Comparison of ENCODE assay signal across 28 cellular contexts in genomic region chr5:1685076-1685475, GRCh38.
A peak's percentile ranks its signal among the peaks of the same experiment; 100 is the strongest.
DNase-seq lines count a peak whose midpoint lies in the region; ATAC-seq, FAIRE-seq and TF ChIP-seq lines count a peak whose summit lies in the region.
"Had no signal": no experiment of that assay in that cellular context is flagged by ENCODE, and none has a peak within 500 bp of the region (broad histone marks: within the 10 kb centered on the region; RNA-seq: fewer than 3 reads in every experiment).

No MANE protein-coding gene starts in this region.

- ATAC-seq in K562 (peak; percentile 42; the same call in 2 of the 3 replicates), GM23338 (no peak)
- ATAC-seq in activated CD8-positive, alpha-beta T cell treated with anti-CD3 and anti-CD28 coated beads, Interleukin-2, amount 10 ng/mL, durations not matched to agents 7 days and 5 days: no peak
- ATAC-seq: gastrocnemius medialis, left colon had no signal

- CTCF ChIA-PET in K562 (lab: Yijun Ruan, JAX; ENCODE audit: low intra/inter-chr PET ratio): no interaction called here
- CTCF ChIA-PET in activated CD8-positive, alpha-beta T cell treated with anti-CD3 and anti-CD28 coated beads, Interleukin-2, amount 10 ng/mL, durations not matched to agents 7 days and 5 days (lab: Charles Lee): no interaction called here

- TF ChIP-seq POLR2A in K562 (conservative IDR thresholded peaks at IDR 0.05): no peak

- H3K9me3 ChIP-seq in K562 (replicated peaks; ENCODE audit: control insufficient read depth, insufficient read depth, low read depth, low read length): no peaks in the 10 kb centered on the region
- H3K9me3 ChIP-seq: esophagus squamous epithelium, gastrocnemius medialis, suprapubic skin had no signal

- H3K9me3 Mint-ChIP-seq in GM23338: peaks cover 1% of the 10 kb centered on the region; the same call in 2 of the 3 replicates
- peaks cover 1% of the 10 kb centered on the region for H3K9me3 Mint-ChIP-seq in activated CD8-positive, alpha-beta T cell treated with anti-CD3 and anti-CD28 coated beads, Interleukin-2, amount 10 ng/mL, durations not matched to agents 7 days and 5 days (ENCODE audit: insufficient read depth)
- H3K9me3 Mint-ChIP-seq: dendritic cell treated with granulocyte-macrophage colony-stimulating factor and Interleukin-4, amounts not matched to agents 40 ng/mL and 50 ng/mL, for 4 days had no signal

- H3K36me3 ChIP-seq in ACC112 (ENCODE audit: insufficient read depth, low read length): no peaks in the 10 kb centered on the region
- no peaks in the 10 kb centered on the region for H3K36me3 ChIP-seq in K562 (ENCODE audit: control insufficient read depth, insufficient read depth, low read length)
- no peaks in the 10 kb centered on the region for H3K36me3 ChIP-seq in GM23338 (ENCODE audit: insufficient read depth)
- H3K36me3 ChIP-seq: esophagus squamous epithelium, gastrocnemius medialis, sigmoid colon, suprapubic skin had no signal

- no peak for TF ChIP-seq RAD21 in K562 (CRISPR knock-in tag; conservative IDR thresholded peaks at IDR 0.05 in 1 of 2, IDR thresholded peaks at IDR 0.05 in 1 of 2)

- no peaks in the 10 kb centered on the region for H3K4me1 Mint-ChIP-seq in GM23338
- H3K4me1 Mint-ChIP-seq in activated CD8-positive, alpha-beta T cell treated with anti-CD3 and anti-CD28 coated beads, Interleukin-2, amount 10 ng/mL, durations not matched to agents 7 days and 5 days (ENCODE audit: low read depth): no peaks in the 10 kb centered on the region
- H3K4me1 Mint-ChIP-seq: activated naive CD8-positive, alpha-beta T cell treated with anti-CD3 and anti-CD28 coated beads, Interleukin-2, amount 10 ng/mL, durations not matched to agents 7 days and 5 days; CD14-positive monocyte; endodermal cell; memory B cell had no signal

- TF ChIP-seq EP300 in K562 (IDR thresholded peaks at IDR 0.05; ENCODE audit: low read length): no peak

- in situ Hi-C loops in K562 (cut with MboI): no loop called here

- POLR2A ChIA-PET in K562 (lab: Yijun Ruan, JAX): no interaction called here
- POLR2A ChIA-PET in activated CD8-positive, alpha-beta T cell treated with anti-CD3 and anti-CD28 coated beads, Interleukin-2, amount 10 ng/mL, durations not matched to agents 7 days and 5 days (lab: Charles Lee): no interaction called here

- 0 out of 2 replicates have a peak, but pooled peaks cover 2% of the 10 kb centered on the region for H3K9me2 ChIP-seq in GM23338 (ENCODE audit: insufficient read depth)

- H3K4me1 ChIP-seq in ACC112 (ENCODE audit: control insufficient read depth, insufficient read depth, low read length, unreplicated experiment) (no peaks in the 10 kb centered on the region), K562 (replicated peaks in 1 of 2; ENCODE audit: control insufficient read depth in 2 of 2, insufficient read depth in 2 of 2, low read length in 2 of 2) (no peaks in the 10 kb centered on the region; a peak in 1 of 5 replicates), GM23338 (ENCODE audit: insufficient read depth) (no peaks in the 10 kb centered on the region)
- H3K4me1 ChIP-seq: esophagus squamous epithelium, gastrocnemius medialis, sigmoid colon, suprapubic skin had no signal

- TF ChIP-seq CTCF in K562 (IDR thresholded peaks at IDR 0.05 in 2 of 3, conservative IDR thresholded peaks at IDR 0.05 in 1 of 3; ENCODE audit: insufficient read depth in 2 of 3, low read depth in 1 of 3, low read length in 3 of 3) (no peak), coronary artery (IDR thresholded peaks at IDR 0.05) (no peak), GM23338 (conservative IDR thresholded peaks at IDR 0.05; ENCODE audit: low read depth in 2 of 2) (no peak)

- DNase-seq in COLO668 (lab: John Stamatoyannopoulos, UW; ENCODE audit: unreplicated experiment) (peak; percentile 39), NCI-H2171 (lab: John Stamatoyannopoulos, UW) (peak; percentile 89), K562 (ENCODE audit: extremely low read depth in 1 of 4, low spot score in 3 of 4) (no peak), coronary artery (ENCODE audit: low spot score) (no peak), GM23338 (ENCODE audit: low spot score) (no peak)
- no peak for DNase-seq in activated CD8-positive, alpha-beta T cell treated with anti-CD3 and anti-CD28 coated beads, Interleukin-2, amount 10 ng/mL, durations not matched to agents 7 days and 5 days
- DNase-seq: activated CD4-positive, alpha-beta T cell treated with anti-CD3 and anti-CD28 coated beads for 4 hours; activated effector memory CD4-positive, alpha-beta T cell treated with anti-CD3 and anti-CD28 coated beads, Interleukin-2, amount 50 U/mL, for 16 hours; activated naive CD8-positive, alpha-beta T cell treated with anti-CD3 and anti-CD28 coated beads, Interleukin-2, amount 10 ng/mL, durations not matched to agents 7 days and 5 days; activated T-cell treated with anti-CD3 and anti-CD28 coated beads, Interleukin-2, amount 50 U/mL, for 1 hour; central memory CD4-positive, alpha-beta T cell; endodermal cell; esophagus squamous epithelium; gastrocnemius medialis; left colon; NCI-H1105; NCI-H2081 treated with DMSO at 0.1 percent for 48 hours; NCI-H510A treated with DMSO at 0.1 percent for 48 hours; sigmoid colon; stimulated activated naive CD4-positive, alpha-beta T cell had no signal

- no peak overlapping the region for H2AFZ ChIP-seq in ACC112 (ENCODE audit: low read length, unreplicated experiment)
- no peak overlapping the region for H2AFZ ChIP-seq in K562 (ENCODE audit: low read depth, low read length)
- H2AFZ ChIP-seq in GM23338: no peak overlapping the region
- H2AFZ ChIP-seq: hepatocyte had no signal

- H3K27me3 Mint-ChIP-seq in GM23338 (ENCODE audit: insufficient read depth, low read depth, poor library complexity): no peaks in the 10 kb centered on the region
- H3K27me3 Mint-ChIP-seq in activated CD8-positive, alpha-beta T cell treated with anti-CD3 and anti-CD28 coated beads, Interleukin-2, amount 10 ng/mL, durations not matched to agents 7 days and 5 days (ENCODE audit: low read depth): peaks cover 15% of the 10 kb centered on the region

- H3K27ac ChIP-seq in ACC112 (ENCODE audit: low read depth, low read length) (no peak overlapping the region), K562 (ENCODE audit: extremely low read depth, low read depth, low read length) (no peak overlapping the region), coronary artery (no peak overlapping the region), GM23338 (ENCODE audit: low read depth) (no peak overlapping the region)
- H3K27ac ChIP-seq: esophagus squamous epithelium, gastrocnemius medialis, hepatocyte, sigmoid colon, suprapubic skin had no signal

- H3K79me2 ChIP-seq in ACC112 (ENCODE audit: control insufficient read depth, insufficient read depth, low read length, unreplicated experiment) (no peaks in the 10 kb centered on the region), K562 (ENCODE audit: control insufficient read depth, insufficient read depth, low read length) (no peaks in the 10 kb centered on the region), GM23338 (replicated peaks; ENCODE audit: insufficient read depth) (no peaks in the 10 kb centered on the region)
- H3K79me2 ChIP-seq: hepatocyte had no signal

- intact Hi-C loops in K562 (cut with micrococcal nuclease): no loop called here

- H3K9me1 ChIP-seq in K562 (ENCODE audit: control insufficient read depth, insufficient read depth, low read length): no peaks in the 10 kb centered on the region

- H3F3A ChIP-seq in GM23338 (replicated peaks; ENCODE audit: low read depth): no peaks in the 10 kb centered on the region

- under 1% methylated on average over 10 of the region's 10 CpGs for WGBS in K562 (ENCODE audit: insufficient coverage, low coverage, missing lambda C conversion rate)

- no peak overlapping the region for H3K4me2 ChIP-seq in K562 (ENCODE audit: insufficient read depth, low read length)
- no peak overlapping the region for H3K4me2 ChIP-seq in GM23338
- H3K4me2 ChIP-seq: hepatocyte had no signal

- H3K4me3 ChIP-seq in ACC112 (ENCODE audit: low read depth, low read length): 0 out of 2 replicates have a peak overlapping the region, but pooled peaks have one; percentile 6
- H3K4me3 ChIP-seq in K562: no peak overlapping the region
- H3K4me3 ChIP-seq in coronary artery: no peak overlapping the region
- H3K4me3 ChIP-seq in GM23338: no peak overlapping the region
- H3K4me3 ChIP-seq: esophagus squamous epithelium, gastrocnemius medialis, hepatocyte, sigmoid colon, suprapubic skin had no signal

- no peak overlapping the region for H3K27ac Mint-ChIP-seq in GM23338
- H3K27ac Mint-ChIP-seq in activated CD8-positive, alpha-beta T cell treated with anti-CD3 and anti-CD28 coated beads, Interleukin-2, amount 10 ng/mL, durations not matched to agents 7 days and 5 days: no peak overlapping the region
- H3K27ac Mint-ChIP-seq: activated naive CD8-positive, alpha-beta T cell treated with anti-CD3 and anti-CD28 coated beads, Interleukin-2, amount 10 ng/mL, durations not matched to agents 7 days and 5 days; CD14-positive monocyte; dendritic cell treated with granulocyte-macrophage colony-stimulating factor and Interleukin-4, amounts not matched to agents 40 ng/mL and 50 ng/mL, for 4 days; endodermal cell; memory B cell; progenitor cell of endocrine pancreas had no signal

- no peak overlapping the region for H3K9ac ChIP-seq in K562 (ENCODE audit: insufficient read depth in 1 of 2, low read depth in 2 of 2, low read length in 2 of 2)

- peak; percentile 26 for FAIRE-seq in K562 (lab: Jason Lieb, UNC)
- FAIRE-seq: H54 had no signal

- H4K20me1 ChIP-seq in K562 (replicated peaks; ENCODE audit: control insufficient read depth, insufficient read depth, low read length): no peaks in the 10 kb centered on the region
- H4K20me1 ChIP-seq in GM23338 (replicated peaks; ENCODE audit: insufficient read depth): no peaks in the 10 kb centered on the region

- H3K27me3 ChIP-seq in ACC112 (ENCODE audit: insufficient read depth, low read length): peaks cover 57% of the 10 kb centered on the region
- H3K27me3 ChIP-seq in K562 (ENCODE audit: control insufficient read depth in 2 of 2, insufficient read depth in 2 of 2, low read length in 2 of 2): peaks cover 22 to 37% of the 10 kb centered on the region in 2 experiments
- no peaks in the 10 kb centered on the region for H3K27me3 ChIP-seq in GM23338 (ENCODE audit: insufficient read depth)
- H3K27me3 ChIP-seq: hepatocyte had no signal

- no TSS peak for BruUV-seq in K562 (replicated peaks; lab: Mats Ljungman, UMichigan)

- H3K36me3 Mint-ChIP-seq in GM23338 (ENCODE audit: low read depth): no peaks in the 10 kb centered on the region
- H3K36me3 Mint-ChIP-seq in activated CD8-positive, alpha-beta T cell treated with anti-CD3 and anti-CD28 coated beads, Interleukin-2, amount 10 ng/mL, durations not matched to agents 7 days and 5 days (ENCODE audit: low read depth): no peaks in the 10 kb centered on the region
- H3K36me3 Mint-ChIP-seq: activated naive CD8-positive, alpha-beta T cell treated with anti-CD3 and anti-CD28 coated beads, Interleukin-2, amount 10 ng/mL, durations not matched to agents 7 days and 5 days; CD14-positive monocyte; memory B cell had no signal

- H3K4me3 Mint-ChIP-seq in GM23338: no peak overlapping the region
- H3K4me3 Mint-ChIP-seq in activated CD8-positive, alpha-beta T cell treated with anti-CD3 and anti-CD28 coated beads, Interleukin-2, amount 10 ng/mL, durations not matched to agents 7 days and 5 days: no peak overlapping the region
- H3K4me3 Mint-ChIP-seq: activated naive CD8-positive, alpha-beta T cell treated with anti-CD3 and anti-CD28 coated beads, Interleukin-2, amount 10 ng/mL, durations not matched to agents 7 days and 5 days; CD14-positive monocyte; dendritic cell treated with granulocyte-macrophage colony-stimulating factor and Interleukin-4, amounts not matched to agents 40 ng/mL and 50 ng/mL, for 4 days; endodermal cell; memory B cell had no signal

Comparison
In these comparisons a context has a peak if more than half of its experiments do, and no peak if none do; other contexts are left out.
1. DNase-seq: peak in COLO668 (single experiment) and NCI-H2171 (single experiment); none in K562 (0 of 4), coronary artery (single experiment), GM23338 (single experiment) and activated CD8-positive, alpha-beta T cell treated with anti-CD3 and anti-CD28 coated beads, Interleukin-2, amount 10 ng/mL, durations not matched to agents 7 days and 5 days (single experiment).